In genomic region chr17:21213491-21214014, GRCh38 we compare ENCODE assay signal across 8 cellular contexts. TPM values are rescaled to one million over a fixed set of nuclear protein-coding genes. Genes with fewer than 3 reads are reported as not detected.
DNase-seq lines count a peak whose midpoint lies in the region; ATAC-seq and TF ChIP-seq lines count a peak whose summit lies in the region.

No MANE protein-coding gene starts in this region.

- intact Hi-C loops in activated CD8-positive, alpha-beta T cell treated with anti-CD3 and anti-CD28 coated beads for 36 hours (cut with micrococcal nuclease) = loop anchor here (1.0 kb wide), 1 partner anchor 72 kb away; no protein-coding TSS in a partner anchor

- H3K4me3 Mint-ChIP-seq in activated CD8-positive, alpha-beta T cell treated with anti-CD3 and anti-CD28 coated beads for 36 hours = peak overlapping the region; percentile 95

- no peaks in the 10 kb centered on the region for H3K27me3 Mint-ChIP-seq in activated CD8-positive, alpha-beta T cell treated with anti-CD3 and anti-CD28 coated beads for 36 hours

- POLR2A ChIA-PET in activated CD8-positive, alpha-beta T cell treated with anti-CD3 and anti-CD28 coated beads for 36 hours (lab: Charles Lee) = interaction anchor here (0.9 to 2.6 kb wide), 8 partner anchors 8 to 86 kb away, joined by 3 to 14 read pairs (median 4); partner anchors contain the start of gene DHRS7B

- peak; percentile 14 for ATAC-seq in GM21447 (IDR thresholded peaks at IDR 0.05; ENCODE audit: unreplicated experiment)
- peak; percentile 3 for ATAC-seq in activated CD8-positive, alpha-beta T cell treated with anti-CD3 and anti-CD28 coated beads for 36 hours

- H3K27ac Mint-ChIP-seq in activated CD8-positive, alpha-beta T cell treated with anti-CD3 and anti-CD28 coated beads for 36 hours = peak overlapping the region; percentile 94

- in situ Hi-C loops in GM13977 (cut with MboI; ENCODE audit: low pct_unique_long_range_greater_than_20kb, low sequenced_read_pairs, unreplicated experiment) = no loop called here

- CTCF ChIA-PET in activated CD8-positive, alpha-beta T cell treated with anti-CD3 and anti-CD28 coated beads for 36 hours (lab: Charles Lee) = interaction anchor here (1.2 to 5.1 kb wide), 6 partner anchors 20 to 170 kb away, joined by 3 to 25 read pairs (median 8); partner anchors contain the start of gene USP22

- no peak for TF ChIP-seq CTCF in activated CD8-positive, alpha-beta T cell treated with anti-CD3 and anti-CD28 coated beads for 36 hours (IDR thresholded peaks at IDR 0.05)
- no peak for TF ChIP-seq CTCF in parathyroid adenoma (IDR thresholded peaks at IDR 0.05)
- TF ChIP-seq CTCF in GM13977 (IDR thresholded peaks at IDR 0.05; ENCODE audit: extremely low read depth, insufficient read depth, missing control alignments) = no peak

- H3K4me1 Mint-ChIP-seq in activated CD8-positive, alpha-beta T cell treated with anti-CD3 and anti-CD28 coated beads for 36 hours (ENCODE audit: low read depth) = peaks cover 68% of the 10 kb centered on the region

- peak overlapping the region; percentile 86 for H3K27ac ChIP-seq in parathyroid adenoma

- H3K4me3 ChIP-seq in parathyroid adenoma (ENCODE audit: low read depth, low read length) = peak overlapping the region; percentile 97

- no peaks in the 10 kb centered on the region for H3K36me3 ChIP-seq in parathyroid adenoma (ENCODE audit: control insufficient read depth, insufficient read depth, low read length)

- DNase-seq in GDM1 (lab: John Stamatoyannopoulos, UW) (peak; percentile 48), HPDE6-E6E7 (ENCODE audit: extremely low spot score) (peak; percentile 21), glomerular visceral epithelial cell (ENCODE audit: extremely low spot score) (peak; percentile 39), NCI-H446 (lab: John Stamatoyannopoulos, UW) (no peak), GM13977 (ENCODE audit: low spot score) (no peak)
- peak; percentile 28 for DNase-seq in activated CD8-positive, alpha-beta T cell treated with anti-CD3 and anti-CD28 coated beads for 36 hours

- H3K36me3 Mint-ChIP-seq in activated CD8-positive, alpha-beta T cell treated with anti-CD3 and anti-CD28 coated beads for 36 hours (ENCODE audit: low read depth) = peaks cover 20% of the 10 kb centered on the region

- no peaks in the 10 kb centered on the region for H3K9me3 Mint-ChIP-seq in activated CD8-positive, alpha-beta T cell treated with anti-CD3 and anti-CD28 coated beads for 36 hours

- H3K9me3 ChIP-seq in parathyroid adenoma (ENCODE audit: control insufficient read depth, low read length) = no peaks in the 10 kb centered on the region

- H2AFZ ChIP-seq in parathyroid adenoma = peak overlapping the region; percentile 85

- H3K9ac ChIP-seq in parathyroid adenoma = peak overlapping the region; percentile 94

- H3K79me2 ChIP-seq in parathyroid adenoma = peaks cover 67% of the 10 kb centered on the region

- H3K4me2 ChIP-seq in parathyroid adenoma (ENCODE audit: low read length) = peak overlapping the region; percentile 86

- peaks cover 28% of the 10 kb centered on the region for H3K4me1 ChIP-seq in parathyroid adenoma

- no peaks in the 10 kb centered on the region for H3K27me3 ChIP-seq in parathyroid adenoma (ENCODE audit: control insufficient read depth, insufficient read depth, low read length)

RNA-seq across cellular contexts. Expression of gene TMEM11, which starts 0.4 kb away (rescaled TPM):
- total RNA-seq in activated CD8-positive, alpha-beta T cell treated with anti-CD3 and anti-CD28 coated beads for 36 hours = 10 to 100 TPM; 26.2 to 28.9 TPM

RNA-seq across cellular contexts. Expression of gene NATD1, which starts 39.7 kb away (rescaled TPM):
- total RNA-seq in activated CD8-positive, alpha-beta T cell treated with anti-CD3 and anti-CD28 coated beads for 36 hours = 1 to 10 TPM; 1.1 to 1.3 TPM

Comparison
In these comparisons a context has a peak if more than half of its experiments do, and no peak if none do; other contexts are left out.
1. DNase-seq: peak in GDM1 (single experiment), HPDE6-E6E7 (single experiment), activated CD8-positive, alpha-beta T cell treated with anti-CD3 and anti-CD28 coated beads for 36 hours (single experiment) and glomerular visceral epithelial cell (single experiment); none in NCI-H446 (0 of 2) and GM13977 (single experiment).